9 cellular contexts compared by ENCODE assay signal in genomic region chr10:103111918-103112877, GRCh38.
DNase-seq lines count a peak whose midpoint lies in the region; ATAC-seq and TF ChIP-seq lines count a peak whose summit lies in the region.
"Had no signal": no experiment of that assay in that cellular context is flagged by ENCODE, and none has a peak within 500 bp of the region (broad histone marks: within the 10 kb centered on the region; RNA-seq: fewer than 3 reads in every experiment).

No MANE protein-coding gene starts in this region.

- WGBS in ovary, 3 donors, result 44 to 51% (median 51%) methylated on average over 4 of the region's 4 CpGs
- WGBS in H9 (ENCODE audit: extremely low coverage, insufficient read length, low lambda C conversion rate), result no CpG with 5 or more reads among the region's 4 CpGs

- no peak overlapping the region for H3K4ac ChIP-seq in H9 (ENCODE audit: low read depth, low read length)

- no peak overlapping the region for H3K9ac ChIP-seq in H9 (ENCODE audit: extremely low read depth, insufficient read length, low read length)

- H3K23me2 ChIP-seq in H9 (ENCODE audit: insufficient read length, low read depth, low read length, poor library complexity, severe bottlenecking), result no peaks in the 10 kb centered on the region

- no peaks in the 10 kb centered on the region for H3K79me1 ChIP-seq in H9 (ENCODE audit: insufficient read depth, low read depth, low read length, poor library complexity, severe bottlenecking)

- intact Hi-C loops in ovary (cut with DNase I), result no loop called here

- no peak for TF ChIP-seq POLR2A in ovary (IDR thresholded peaks at IDR 0.05)

- ATAC-seq in GM18858 (IDR thresholded peaks at IDR 0.05; ENCODE audit: unreplicated experiment), result peak; percentile 42
- peak; percentile 64 for ATAC-seq in GM21723 (IDR thresholded peaks at IDR 0.05; ENCODE audit: unreplicated experiment)
- ATAC-seq in HG03558 (IDR thresholded peaks at IDR 0.05; ENCODE audit: extremely low read depth, unreplicated experiment), result peak; percentile 26

- no peak overlapping the region for H3K14ac ChIP-seq in H9 (ENCODE audit: insufficient read depth, low read length)

- H2BK120ac ChIP-seq in H9 (ENCODE audit: low read depth, low read length, poor library complexity, severe bottlenecking), result no peak overlapping the region

- H3K27ac Mint-ChIP-seq in H9, result peak overlapping the region in 1 of 3 experiments; percentile 78; a peak in 2 of 7 replicates

- no peaks in the 10 kb centered on the region for H3K9me3 ChIP-seq in ovary
- no peaks in the 10 kb centered on the region for H3K9me3 ChIP-seq in H9 (ENCODE audit: control insufficient read depth, low read depth, low read length)

- no peak overlapping the region for H2AFZ ChIP-seq in H9 (ENCODE audit: low read length)

- H4K5ac ChIP-seq in H9 (ENCODE audit: insufficient read length, low read depth, low read length), result no peak overlapping the region

- no peak overlapping the region for H3K4me3 ChIP-seq in ovary

- no peaks in the 10 kb centered on the region for H3K79me2 ChIP-seq in H9 (ENCODE audit: insufficient read depth, low read length)

- no peak overlapping the region for H2AK5ac ChIP-seq in H9 (ENCODE audit: insufficient read length, low read length)

- no peak overlapping the region for H2BK15ac ChIP-seq in H9 (ENCODE audit: low read depth, low read length)

- H3K23ac ChIP-seq in H9 (ENCODE audit: insufficient read length, low read depth, low read length), result no peak overlapping the region

- H3K36me3 Mint-ChIP-seq in H9 (ENCODE audit: insufficient read depth in 1 of 3, low read depth in 3 of 3), result peaks cover 0 to 4% (median 0%) of the 10 kb centered on the region in 3 experiments; a peak in 1 of 7 replicates

- H3K27me3 Mint-ChIP-seq in H9 (ENCODE audit: low read depth), result no peaks in the 10 kb centered on the region

- no peak overlapping the region for H4K8ac ChIP-seq in H9 (replicated peaks; ENCODE audit: insufficient read length, low read depth, low read length)

- H4K91ac ChIP-seq in H9 (ENCODE audit: insufficient read length, low read depth, low read length), result no peak overlapping the region

- H2BK5ac ChIP-seq in H9 (ENCODE audit: insufficient read length, low read length), result no peak overlapping the region

- TF ChIP-seq EP300 in ovary (IDR thresholded peaks at IDR 0.05), result no peak

- no peak overlapping the region for H3K18ac ChIP-seq in H9 (ENCODE audit: insufficient read length, low read depth, low read length)

- no peak overlapping the region for H3K56ac ChIP-seq in H9 (ENCODE audit: insufficient read length, low read depth, low read length)

- H2BK12ac ChIP-seq in H9 (ENCODE audit: insufficient read length, low read depth, low read length), result no peak overlapping the region

- H4K20me1 ChIP-seq in H9 (ENCODE audit: control insufficient read depth, insufficient read depth, insufficient read length), result no peaks in the 10 kb centered on the region

- peaks cover 0 to 3% of the 10 kb centered on the region in 2 experiments; a peak in 2 of 5 replicates for H3K9me3 Mint-ChIP-seq in H9

- TF ChIP-seq CTCF in ovary (IDR thresholded peaks at IDR 0.05), result no peak
- no peak for TF ChIP-seq CTCF in H9 (conservative IDR thresholded peaks at IDR 0.05)

- no peak overlapping the region for H2BK20ac ChIP-seq in H9 (ENCODE audit: low read depth, low read length, poor library complexity, severe bottlenecking)

- DNase-seq in ovary (no peak), COLO829 (ENCODE audit: low spot score) (no peak), H9 (no peak), GM19238 (ENCODE audit: insufficient read length, low spot score) (no peak), NCI-H345 (lab: John Stamatoyannopoulos, UW) (no peak)
- DNase-seq: NCI-H2081 treated with DMSO at 0.1 percent for 48 hours had no signal

- no peak overlapping the region for H3T11ph ChIP-seq in H9 (ENCODE audit: low read length)

- H3K36me3 ChIP-seq in ovary, result no peaks in the 10 kb centered on the region

- H3K27ac ChIP-seq in ovary (peak overlapping the region; percentile 27 to 35), H9 (ENCODE audit: insufficient read length, low read depth, low read length) (no peak overlapping the region)

- H3K4me3 Mint-ChIP-seq in H9, result no peak overlapping the region

- H3K4me1 Mint-ChIP-seq in H9, result peaks cover 21 to 30% of the 10 kb centered on the region in 2 experiments

- H3K27me3 ChIP-seq in ovary, result no peaks in the 10 kb centered on the region
- no peaks in the 10 kb centered on the region for H3K27me3 ChIP-seq in H9 (ENCODE audit: insufficient read depth, low read length)

- H3K4me1 ChIP-seq in ovary (ENCODE audit: insufficient read depth) (peaks cover 3% of the 10 kb centered on the region), H9 (ENCODE audit: insufficient read depth, low read length) (no peaks in the 10 kb centered on the region)

- H3K4me2 ChIP-seq in H9 (ENCODE audit: insufficient read depth, insufficient read length, low read length), result no peak overlapping the region
